In genomic region chr6:64014581-64014980, GRCh38 we compare ENCODE assay signal across 27 cellular contexts.
DNase-seq lines count a peak whose midpoint lies in the region; ATAC-seq, FAIRE-seq and TF ChIP-seq lines count a peak whose summit lies in the region.
"Had no signal": no experiment of that assay in that cellular context is flagged by ENCODE, and none has a peak within 500 bp of the region (broad histone marks: within the 10 kb centered on the region; RNA-seq: fewer than 3 reads in every experiment).

No MANE protein-coding gene starts in this region.

- BruUV-seq in GM12878 (replicated peaks; lab: Mats Ljungman, UMichigan) = no TSS peak

- no peak overlapping the region for H3K9ac ChIP-seq in GM12878 (ENCODE audit: control insufficient read depth, insufficient read depth, low read length)

- H3K9me3 ChIP-seq in GM12878 (replicated peaks; ENCODE audit: control insufficient read depth, insufficient read depth, low read length) = no peaks in the 10 kb centered on the region
- H3K9me3 ChIP-seq: MG63, Peyer's patch had no signal

- no peak overlapping the region for H3K4me3 ChIP-seq in GM12878
- H3K4me3 ChIP-seq: MG63, Peyer's patch, SK-N-MC had no signal

- FAIRE-seq in GM12878 (lab: Jason Lieb, UNC) = no peak
- FAIRE-seq: GM18507, H1 had no signal

- no peak for TF ChIP-seq POLR2A in GM12878 (IDR thresholded peaks at IDR 0.05; ENCODE audit: low read depth, low read length)

- TF ChIP-seq EP300 in GM12878 (IDR thresholded peaks at IDR 0.05; ENCODE audit: borderline replicate concordance in 1 of 2, control insufficient read depth in 1 of 2, low read depth in 2 of 2, low read length in 2 of 2) = no peak

- DNase-seq in Kasumi-1 (lab: John Stamatoyannopoulos, UW) (peak; percentile 35 to 56), MV-4-11 (lab: John Stamatoyannopoulos, UW) (peak; percentile 69), GM12878 (ENCODE audit: low read depth, low spot score) (no peak), glomerular visceral epithelial cell (ENCODE audit: extremely low spot score) (no peak), NCI-H2171 treated with DMSO at 0.1 percent for 48 hours (lab: John Stamatoyannopoulos, UW) (no peak)
- DNase-seq: 8988T; ACHN; CD4-positive, CD25-positive, alpha-beta regulatory T cell; DMS153; DND-41; HCEC 1CT; MG63; NCI-H1105 treated with DMSO at 0.1 percent for 48 hours; NCI-H146; NCI-H1930; NCI-H2107; NCI-H446 treated with DMSO at 0.1 percent for 48 hours; NCI-H526; Peyer's patch; SIG-M5; SW 1271 had no signal

- in situ Hi-C loops in GM12878 (cut with MboI) = loop anchor here (5.0 kb wide), 1 partner anchor 318 kb away; no protein-coding TSS in a partner anchor

- no peaks in the 10 kb centered on the region for H3K79me2 ChIP-seq in GM12878 (ENCODE audit: control insufficient read depth, insufficient read depth, low read length)

- no peaks in the 10 kb centered on the region for H3K4me1 ChIP-seq in GM12878 (ENCODE audit: control insufficient read depth, insufficient read depth, low read length)
- H3K4me1 ChIP-seq: Peyer's patch had no signal

- no peak for TF ChIP-seq CTCF in GM12878 (IDR thresholded peaks at IDR 0.05 in 2 of 3, conservative IDR thresholded peaks at IDR 0.05 in 1 of 3; ENCODE audit: control insufficient read depth in 2 of 3, extremely low read depth in 1 of 3, insufficient read depth in 1 of 3, low read depth in 3 of 3, low read length in 3 of 3)

- H3K27me3 ChIP-seq in GM12878 (replicated peaks in 1 of 2; ENCODE audit: control insufficient read depth in 2 of 2, insufficient read depth in 2 of 2, low read length in 1 of 2) = no peaks in the 10 kb centered on the region
- H3K27me3 ChIP-seq: MG63, Peyer's patch had no signal

- RAD21 ChIA-PET in GM12878 (lab: Charles Lee; ENCODE audit: unreplicated experiment) = interaction anchor here (1.4 kb wide), 1 partner anchor 316 kb away, joined by 7 read pairs; no protein-coding TSS in a partner anchor

- no peak overlapping the region for H3K4me2 ChIP-seq in GM12878 (ENCODE audit: control insufficient read depth, insufficient read depth)

- no peaks in the 10 kb centered on the region for H4K20me1 ChIP-seq in GM12878 (ENCODE audit: control insufficient read depth, insufficient read depth)

- POLR2A ChIA-PET in GM12878 (lab: Charles Lee) = no interaction called here

- TF ChIP-seq RAD21 in GM12878 (IDR thresholded peaks at IDR 0.05; ENCODE audit: insufficient read depth, low read depth, low read length) = no peak

- ATAC-seq in GM18870 (IDR thresholded peaks at IDR 0.05; ENCODE audit: unreplicated experiment) (peak; percentile 41), GM12878 (peak; percentile 53), GM19463 (IDR thresholded peaks at IDR 0.05; ENCODE audit: unreplicated experiment) (no peak)

- SMC1A ChIA-PET in GM12878 (lab: Charles Lee; ENCODE audit: uncharacterized antibody, unreplicated experiment) = interaction anchor here (4.1 kb wide), 1 partner anchor 316 kb away, joined by 67 read pairs; no protein-coding TSS in a partner anchor

- intact Hi-C loops in GM12878 (cut with micrococcal nuclease; ENCODE audit: unreplicated experiment) = loop anchor here (5.0 kb wide), 1 partner anchor 493 kb away; no protein-coding TSS in a partner anchor

- H3K27ac ChIP-seq in GM12878 (ENCODE audit: control insufficient read depth, insufficient read depth) = no peak overlapping the region
- H3K27ac ChIP-seq: HL-60, Peyer's patch, SK-N-MC had no signal

- no peaks in the 10 kb centered on the region for H3K36me3 ChIP-seq in GM12878 (ENCODE audit: control insufficient read depth in 2 of 2, insufficient read depth in 2 of 2, low read length in 1 of 2)
- H3K36me3 ChIP-seq: MG63, Peyer's patch had no signal

- CTCF ChIA-PET in GM12878 (lab: Yijun Ruan, JAX) = interaction anchor here (3.4 kb wide), 1 partner anchor 316 kb away, joined by 17 read pairs; no protein-coding TSS in a partner anchor

- no peak overlapping the region for H2AFZ ChIP-seq in GM12878 (ENCODE audit: control insufficient read depth, low read depth, low read length)

TF ChIP-seq in GM12878, 131 proteins besides CTCF, POLR2A, EP300 and RAD21:
- no peak for TF ChIP-seq ELK1 (IDR thresholded peaks at IDR 0.05; ENCODE audit: low read depth, low read length)
- peak; percentile 30; the same call in 1 of the 2 replicates for TF ChIP-seq RUNX3 (IDR thresholded peaks at IDR 0.05; ENCODE audit: low read length)

Comparison
In these comparisons a context has a peak if more than half of its experiments do, and no peak if none do; other contexts are left out.
1. DNase-seq: peak in Kasumi-1 (2 of 2) and MV-4-11 (single experiment); none in GM12878 (single experiment), glomerular visceral epithelial cell (single experiment) and NCI-H2171 treated with DMSO at 0.1 percent for 48 hours (single experiment).